Comparison of ENCODE assay signal across 12 cellular contexts in genomic region chr2:203681978-203682377, GRCh38. TPM values are rescaled to one million over a fixed set of nuclear protein-coding genes. Genes with fewer than 3 reads are reported as not detected.
A peak's percentile ranks its signal among the peaks of the same experiment; 100 is the strongest.
DNase-seq lines count a peak whose midpoint lies in the region; ATAC-seq and TF ChIP-seq lines count a peak whose summit lies in the region.
"Had no signal": no experiment of that assay in that cellular context is flagged by ENCODE, and none has a peak within 500 bp of the region (broad histone marks: within the 10 kb centered on the region; RNA-seq: fewer than 3 reads in every experiment).

No MANE protein-coding gene starts in this region.

- H3K27me3 Mint-ChIP-seq in activated CD4-positive, alpha-beta T cell treated with anti-CD3 and anti-CD28 coated beads, Interleukin-2, amount 10 ng/mL, durations not matched to agents 24 days and 14 days, result no peaks in the 10 kb centered on the region
- H3K27me3 Mint-ChIP-seq in activated T-helper 1 cell treated with anti-CD3 and anti-CD28 coated beads, Interleukin-12 subunit alpha, Interleukin-12 subunit beta, Interleukin-2, Interleukin-4 antibody, amounts not matched to agents 30 ng/mL and 10 ng/mL and 1 ng/mL, durations not matched to agents 14 hours and 24 hours and 36 hours (ENCODE audit: insufficient read depth), result no peaks in the 10 kb centered on the region
- H3K27me3 Mint-ChIP-seq: brain had no signal

- H3K27me3 ChIP-seq in right atrium auricular region (no peaks in the 10 kb centered on the region), subcutaneous abdominal adipose tissue (ENCODE audit: control insufficient read depth in 5 of 5, insufficient read depth in 4 of 5, low read length in 5 of 5) (no peaks in the 10 kb centered on the region)

- no peak overlapping the region for H3K27ac Mint-ChIP-seq in activated CD4-positive, alpha-beta T cell treated with anti-CD3 and anti-CD28 coated beads, Interleukin-2, amount 10 ng/mL, durations not matched to agents 24 days and 14 days
- H3K27ac Mint-ChIP-seq in activated T-helper 1 cell treated with anti-CD3 and anti-CD28 coated beads, Interleukin-12 subunit alpha, Interleukin-12 subunit beta, Interleukin-2, Interleukin-4 antibody, amounts not matched to agents 30 ng/mL and 10 ng/mL and 1 ng/mL, durations not matched to agents 14 hours and 24 hours and 36 hours, result peak overlapping the region; percentile 24
- H3K27ac Mint-ChIP-seq: brain, naive B cell had no signal

- intact Hi-C loops in activated CD4-positive, alpha-beta T cell treated with anti-CD3 and anti-CD28 coated beads, Interleukin-2, amount 10 ng/mL, durations not matched to agents 24 days and 14 days (cut with micrococcal nuclease), result no loop called here
- intact Hi-C loops in activated T-helper 1 cell treated with anti-CD3 and anti-CD28 coated beads, Interleukin-12 subunit alpha, Interleukin-12 subunit beta, Interleukin-2, Interleukin-4 antibody, amounts not matched to agents 30 ng/mL and 10 ng/mL and 1 ng/mL, durations not matched to agents 14 hours and 24 hours and 36 hours (cut with micrococcal nuclease), result no loop called here

- no peak overlapping the region for H3K4me3 Mint-ChIP-seq in activated CD4-positive, alpha-beta T cell treated with anti-CD3 and anti-CD28 coated beads, Interleukin-2, amount 10 ng/mL, durations not matched to agents 24 days and 14 days
- no peak overlapping the region for H3K4me3 Mint-ChIP-seq in activated T-helper 1 cell treated with anti-CD3 and anti-CD28 coated beads, Interleukin-12 subunit alpha, Interleukin-12 subunit beta, Interleukin-2, Interleukin-4 antibody, amounts not matched to agents 30 ng/mL and 10 ng/mL and 1 ng/mL, durations not matched to agents 14 hours and 24 hours and 36 hours
- H3K4me3 Mint-ChIP-seq: brain, naive B cell had no signal

- no peaks in the 10 kb centered on the region for H3K9me3 ChIP-seq in right atrium auricular region
- no peaks in the 10 kb centered on the region for H3K9me3 ChIP-seq in subcutaneous abdominal adipose tissue (ENCODE audit: control insufficient read depth in 5 of 5, low read length in 5 of 5)

- H3K36me3 ChIP-seq in right atrium auricular region (no peaks in the 10 kb centered on the region), subcutaneous abdominal adipose tissue (ENCODE audit: control insufficient read depth in 5 of 5, insufficient read depth in 5 of 5, low read length in 5 of 5) (no peaks in the 10 kb centered on the region)

- H3K4me3 ChIP-seq in right atrium auricular region (no peak overlapping the region), subcutaneous abdominal adipose tissue (ENCODE audit: low read depth in 1 of 5, low read length in 5 of 5) (peak overlapping the region in 2 of 5 donors; percentile 7 to 19)

- H3K27ac ChIP-seq in right atrium auricular region, result peak overlapping the region; percentile 79 to 91
- H3K27ac ChIP-seq in subcutaneous abdominal adipose tissue (ENCODE audit: low read depth, low read length), result peak overlapping the region; percentile 72

- peak; percentile 63 for DNase-seq in activated CD4-positive, alpha-beta T cell treated with anti-CD3 and anti-CD28 coated beads, Interleukin-2, amount 10 ng/mL, durations not matched to agents 24 days and 14 days
- no peak for DNase-seq in activated CD4-positive, alpha-beta T cell treated with anti-CD3 and anti-CD28 coated beads, Interleukin-2, amount 50 U/mL, for 1 hour
- no peak for DNase-seq in activated T-helper 1 cell treated with anti-CD3 and anti-CD28 coated beads, Interleukin-12 subunit alpha, Interleukin-12 subunit beta, Interleukin-2, Interleukin-4 antibody, amounts not matched to agents 30 ng/mL and 10 ng/mL and 1 ng/mL, durations not matched to agents 14 hours and 24 hours and 36 hours (ENCODE audit: low spot score)
- DNase-seq in right atrium auricular region (ENCODE audit: low spot score) (no peak), NCI-H1048 (lab: John Stamatoyannopoulos, UW) (no peak), NOMO-1 treated with dmso at 0.1 percent for 144 hours (lab: John Stamatoyannopoulos, UW; ENCODE audit: unreplicated experiment) (no peak)
- DNase-seq: naive B cell; NCI-H2171; stimulated activated CD4-positive, alpha-beta T cell treated with anti-CD3 and anti-CD28 coated beads, Interleukin-2, amount 100 ng/mL, for 48 hours had no signal

- no peak for TF ChIP-seq CTCF in right atrium auricular region (IDR thresholded peaks at IDR 0.05)

- peaks cover 15% of the 10 kb centered on the region for H3K9me3 Mint-ChIP-seq in activated CD4-positive, alpha-beta T cell treated with anti-CD3 and anti-CD28 coated beads, Interleukin-2, amount 10 ng/mL, durations not matched to agents 24 days and 14 days
- H3K9me3 Mint-ChIP-seq in activated T-helper 1 cell treated with anti-CD3 and anti-CD28 coated beads, Interleukin-12 subunit alpha, Interleukin-12 subunit beta, Interleukin-2, Interleukin-4 antibody, amounts not matched to agents 30 ng/mL and 10 ng/mL and 1 ng/mL, durations not matched to agents 14 hours and 24 hours and 36 hours, result peaks cover 10% of the 10 kb centered on the region
- H3K9me3 Mint-ChIP-seq: brain had no signal

- H3K36me3 Mint-ChIP-seq in activated CD4-positive, alpha-beta T cell treated with anti-CD3 and anti-CD28 coated beads, Interleukin-2, amount 10 ng/mL, durations not matched to agents 24 days and 14 days (ENCODE audit: low read depth), result peaks cover 1% of the 10 kb centered on the region
- peaks cover 11% of the 10 kb centered on the region for H3K36me3 Mint-ChIP-seq in activated T-helper 1 cell treated with anti-CD3 and anti-CD28 coated beads, Interleukin-12 subunit alpha, Interleukin-12 subunit beta, Interleukin-2, Interleukin-4 antibody, amounts not matched to agents 30 ng/mL and 10 ng/mL and 1 ng/mL, durations not matched to agents 14 hours and 24 hours and 36 hours (ENCODE audit: low read depth)
- H3K36me3 Mint-ChIP-seq: brain had no signal

- H3K9ac ChIP-seq in subcutaneous abdominal adipose tissue (ENCODE audit: low read length in 5 of 5), result no peak overlapping the region

- H3K4me1 ChIP-seq in right atrium auricular region, result peaks cover 0 to 63% of the 10 kb centered on the region in 2 donors
- H3K4me1 ChIP-seq in subcutaneous abdominal adipose tissue (ENCODE audit: control insufficient read depth in 5 of 5, insufficient read depth in 5 of 5, low read length in 5 of 5), result peaks cover 7 to 52% (median 50%) of the 10 kb centered on the region in 5 donors

- H3K4me1 Mint-ChIP-seq in activated CD4-positive, alpha-beta T cell treated with anti-CD3 and anti-CD28 coated beads, Interleukin-2, amount 10 ng/mL, durations not matched to agents 24 days and 14 days, result peaks cover 40% of the 10 kb centered on the region
- peaks cover 54% of the 10 kb centered on the region for H3K4me1 Mint-ChIP-seq in activated T-helper 1 cell treated with anti-CD3 and anti-CD28 coated beads, Interleukin-12 subunit alpha, Interleukin-12 subunit beta, Interleukin-2, Interleukin-4 antibody, amounts not matched to agents 30 ng/mL and 10 ng/mL and 1 ng/mL, durations not matched to agents 14 hours and 24 hours and 36 hours (ENCODE audit: low read depth)

- no peak for ATAC-seq in HG03460 (IDR thresholded peaks at IDR 0.05; ENCODE audit: unreplicated experiment)

RNA-seq across cellular contexts. Expression of gene CD28, which starts 24.5 kb away (rescaled TPM):
- total RNA-seq in activated CD4-positive, alpha-beta T cell treated with anti-CD3 and anti-CD28 coated beads, Interleukin-2, amount 10 ng/mL, durations not matched to agents 24 days and 14 days, result 130 and 132 TPM in 2 replicates
- total RNA-seq in activated T-helper 1 cell treated with anti-CD3 and anti-CD28 coated beads, Interleukin-12 subunit alpha, Interleukin-12 subunit beta, Interleukin-2, Interleukin-4 antibody, amounts not matched to agents 30 ng/mL and 10 ng/mL and 1 ng/mL, durations not matched to agents 14 hours and 24 hours and 36 hours, result 132 and 133 TPM in 2 replicates
- total RNA-seq in right atrium auricular region, result 1 to 10 TPM in 1 of 2 donors, under 1 TPM in 1; 0.55 to 1.6 TPM

Comparison
In these comparisons a context has a peak if more than half of its experiments do, and no peak if none do; other contexts are left out.
1. RNA of gene CD28, which starts 24.5 kb away (total RNA-seq): 132 to 133 TPM in activated T-helper 1 cell treated with anti-CD3 and anti-CD28 coated beads, Interleukin-12 subunit alpha, Interleukin-12 subunit beta, Interleukin-2, Interleukin-4 antibody, amounts not matched to agents 30 ng/mL and 10 ng/mL and 1 ng/mL, durations not matched to agents 14 hours and 24 hours and 36 hours and 130 to 132 TPM in activated CD4-positive, alpha-beta T cell treated with anti-CD3 and anti-CD28 coated beads, Interleukin-2, amount 10 ng/mL, durations not matched to agents 24 days and 14 days; 0.55 to 1.6 TPM in right atrium auricular region; every median in the first group is over 10 times any median in the second.